In the genomic region with DNA sequence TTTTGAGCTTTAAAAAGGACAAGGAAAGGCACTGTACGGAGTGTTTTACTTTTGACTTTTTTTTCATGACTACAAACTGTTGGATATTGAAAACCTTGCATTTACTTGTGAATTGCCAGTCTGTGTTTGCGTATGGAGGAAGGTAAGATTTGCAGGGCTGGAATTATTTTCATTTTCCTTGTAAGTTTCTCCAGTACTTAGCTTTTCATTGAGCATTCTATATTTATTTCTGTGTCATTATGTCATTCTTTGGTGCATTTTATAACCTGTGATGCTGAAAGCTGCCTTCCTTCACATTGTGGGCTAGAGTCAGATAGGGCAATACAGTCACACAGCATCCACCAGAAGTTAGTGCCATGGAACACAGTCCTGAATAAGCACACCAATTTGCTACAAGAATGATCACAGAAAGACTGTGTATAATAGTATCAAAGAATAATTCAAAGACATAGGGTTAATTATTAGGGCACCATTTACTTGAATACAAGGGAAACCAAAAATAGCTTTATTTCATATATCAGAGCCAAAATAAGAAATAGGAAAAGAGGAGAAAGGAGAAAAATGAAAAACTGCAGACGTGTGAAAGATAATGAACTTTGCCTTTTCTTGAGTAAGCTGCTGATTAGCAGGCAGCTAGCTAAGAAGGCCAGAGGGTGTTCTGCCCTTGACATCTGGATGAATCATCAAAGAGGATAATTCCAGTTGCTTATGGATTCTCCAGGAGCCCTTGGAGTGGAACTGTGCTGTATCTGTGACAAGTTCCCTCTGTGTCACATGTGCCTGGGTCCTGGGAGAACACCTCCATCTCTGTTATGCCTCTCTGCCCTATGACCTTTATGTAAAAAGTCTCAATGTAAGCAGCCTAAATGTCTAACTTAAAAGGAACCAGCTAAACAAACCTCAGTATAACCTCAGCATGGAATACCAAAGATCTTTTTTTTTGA, we compare ENCODE assay signal across 10 cellular contexts. TPM values are rescaled to one million over a fixed set of nuclear protein-coding genes. Genes with fewer than 3 reads are reported as not detected.
DNase-seq lines count a peak whose midpoint lies in the region; TF ChIP-seq lines count a peak whose summit lies in the region.
"Had no signal": no experiment of that assay in that cellular context is flagged by ENCODE, and none has a peak within 500 bp of the region (broad histone marks: within the 10 kb centered on the region; RNA-seq: fewer than 3 reads in every experiment).

No MANE protein-coding gene starts in this region.

- peak overlapping the region; percentile 56 for H3K4me2 ChIP-seq in KMS-11

- H2AFZ ChIP-seq in KMS-11 (ENCODE audit: low read depth) = peak overlapping the region; percentile 65

- no peak overlapping the region for H3K9ac ChIP-seq in KMS-11

- H3K36me3 Mint-ChIP-seq in activated T-cell treated with anti-CD3 and anti-CD28 coated beads, Interleukin-2, amount 50 U/mL, for 24 hours (ENCODE audit: low read depth) = no peaks in the 10 kb centered on the region

- no peak overlapping the region for H3K4me3 Mint-ChIP-seq in activated T-cell treated with anti-CD3 and anti-CD28 coated beads, Interleukin-2, amount 50 U/mL, for 24 hours
- H3K4me3 Mint-ChIP-seq: activated CD8-positive, alpha-beta T cell treated with anti-CD3 and anti-CD28 coated beads, Interleukin-2, amount 10 ng/mL, durations not matched to agents 7 days and 5 days had no signal

- H3K4me1 ChIP-seq in KMS-11 (ENCODE audit: low read depth, poor library complexity, severe bottlenecking) = peaks cover 20% of the 10 kb centered on the region

- H3K4me1 Mint-ChIP-seq in activated T-cell treated with anti-CD3 and anti-CD28 coated beads, Interleukin-2, amount 50 U/mL, for 24 hours (ENCODE audit: low read depth) = peaks cover 2% of the 10 kb centered on the region

- H3K27ac ChIP-seq in KMS-11 = no peak overlapping the region; the same call in 1 of the 2 replicates
- peak overlapping the region; percentile 65 for H3K27ac ChIP-seq in angular gyrus (ENCODE audit: low read depth, low read length)
- H3K27ac ChIP-seq in temporal lobe (ENCODE audit: low read depth, low read length) = peak overlapping the region; percentile 69
- H3K27ac ChIP-seq: ovary had no signal

- H3K27me3 Mint-ChIP-seq in activated T-cell treated with anti-CD3 and anti-CD28 coated beads, Interleukin-2, amount 50 U/mL, for 24 hours = no peaks in the 10 kb centered on the region

- no peak overlapping the region for H3K4me3 ChIP-seq in KMS-11 (IDR thresholded peaks at IDR 0.05; ENCODE audit: insufficient read depth, low read depth, low read length)
- H3K4me3 ChIP-seq: ovary had no signal

- no peak for TF ChIP-seq CTCF in KMS-11 (conservative IDR thresholded peaks at IDR 0.05; ENCODE audit: low read depth, low read length)

- no peaks in the 10 kb centered on the region for H3K9me3 Mint-ChIP-seq in activated T-cell treated with anti-CD3 and anti-CD28 coated beads, Interleukin-2, amount 50 U/mL, for 24 hours

- no peaks in the 10 kb centered on the region for H3K27me3 ChIP-seq in KMS-11 (ENCODE audit: insufficient read depth, low read depth)
- H3K27me3 ChIP-seq: ovary had no signal

- no peaks in the 10 kb centered on the region for H3K36me3 ChIP-seq in KMS-11 (ENCODE audit: insufficient read depth)
- H3K36me3 ChIP-seq: ovary had no signal

- H4K20me1 ChIP-seq in KMS-11 (ENCODE audit: insufficient read depth) = no peaks in the 10 kb centered on the region

- no peak overlapping the region for H3K27ac Mint-ChIP-seq in activated T-cell treated with anti-CD3 and anti-CD28 coated beads, Interleukin-2, amount 50 U/mL, for 24 hours
- H3K27ac Mint-ChIP-seq: activated CD8-positive, alpha-beta T cell treated with anti-CD3 and anti-CD28 coated beads, Interleukin-2, amount 10 ng/mL, durations not matched to agents 7 days and 5 days had no signal

- DNase-seq in inferior parietal cortex (ENCODE audit: extremely low spot score) (peak; percentile 3), MV-4-11 (lab: John Stamatoyannopoulos, UW) (no peak), C1 segment of cervical spinal cord (lab: John Stamatoyannopoulos, UW) (no peak), NCI-H1105 (lab: John Stamatoyannopoulos, UW) (no peak)
- no peak for DNase-seq in activated T-cell treated with anti-CD3 and anti-CD28 coated beads, Interleukin-2, amount 50 U/mL, for 24 hours
- DNase-seq: activated CD8-positive, alpha-beta T cell treated with anti-CD3 and anti-CD28 coated beads, Interleukin-2, amount 10 ng/mL, durations not matched to agents 7 days and 5 days had no signal

- no peaks in the 10 kb centered on the region for H3K79me2 ChIP-seq in KMS-11 (ENCODE audit: insufficient read depth, low read depth)

RNA-seq across cellular contexts. Expression of gene FAM20B, which starts 8.0 kb away (rescaled TPM):
- total RNA-seq in temporal lobe = 33.2 TPM
